8 cellular contexts compared by ENCODE assay signal in genomic region chr1:171485375-171486047, GRCh38. TPM values are rescaled to one million over a fixed set of nuclear protein-coding genes. Genes with fewer than 3 reads are reported as not detected.
DNase-seq lines count a peak whose midpoint lies in the region; ATAC-seq and TF ChIP-seq lines count a peak whose summit lies in the region.

PRRC2C (plus strand) TSS chr1:171485530; CDS start chr1:171512089, 26,559 bp downstream.

- peak; percentile 97 for DNase-seq in AG04450 (ENCODE audit: low read depth, low spot score)
- peak; percentile 97 for DNase-seq in NCI-H2227 treated with DMSO at 0.1 percent for 48 hours (lab: John Stamatoyannopoulos, UW)
- peak; percentile 81 for DNase-seq in activated B cell treated with CpG ODN at 0.5 μM for 24 hours
- peak; percentile 93 for DNase-seq in central memory CD4-positive, alpha-beta T cell
- DNase-seq in inferior parietal cortex (ENCODE audit: extremely low spot score): peak; percentile 99
- peak; percentile 84 to 86 for DNase-seq in stimulated activated CD4-positive, alpha-beta T cell treated with anti-CD3 and anti-CD28 coated beads, Interleukin-12 subunit alpha, Interleukin-12 subunit beta, amount 100 ng/mL, for 24 hours (ENCODE audit: low read depth in 2 of 2)

- no peaks in the 10 kb centered on the region for H3K27me3 ChIP-seq in AG04450 (ENCODE audit: control insufficient read depth, insufficient read depth, low read length)

- TF ChIP-seq CTCF in AG04450 (IDR thresholded peaks at IDR 0.05; ENCODE audit: low read depth, low read length) (peak; percentile 78), activated B cell treated with CpG ODN at 0.5 μM for 24 hours (IDR thresholded peaks at IDR 0.05) (no peak)

- CTCF ChIA-PET in AG04450 (lab: Charles Lee): interaction anchor here (0.6 to 2.8 kb wide), 26 partner anchors 8 to 500 kb away, joined by 3 to 20 read pairs (median 6); partner anchors contain the start of gene FMO4
- CTCF ChIA-PET in activated B cell treated with CpG ODN at 0.5 μM for 24 hours (lab: Charles Lee): interaction anchor here (0.6 to 2.4 kb wide), 17 partner anchors 10 to 1557 kb away, joined by 3 to 14 read pairs (median 4); partner anchors contain the start of genes FMO4 and VAMP4

- POLR2A ChIA-PET in AG04450 (lab: Yijun Ruan, JAX): interaction anchor here (0.6 to 0.9 kb wide), 2 partner anchors 27 to 230 kb away, joined by 3 read pairs; no protein-coding TSS in a partner anchor
- POLR2A ChIA-PET in activated B cell treated with CpG ODN at 0.5 μM for 24 hours (lab: Charles Lee): interaction anchor here (0.6 to 2.3 kb wide), 22 partner anchors 9 to 1987 kb away, joined by 3 to 14 read pairs (median 5); partner anchors contain the start of genes FMO4, GORAB, METTL13 and SCYL3

- peaks cover 3% of the 10 kb centered on the region; the same call in 1 of the 2 replicates for H3K9me3 ChIP-seq in AG04450 (ENCODE audit: control insufficient read depth, insufficient read depth, low read length)

- H3K36me3 Mint-ChIP-seq in activated B cell treated with CpG ODN at 0.5 μM for 24 hours (ENCODE audit: low read depth): peaks cover 32% of the 10 kb centered on the region

- peak within 1 kb of the TSS; percentile 96 for H3K4me3 ChIP-seq in AG04450 (ENCODE audit: low read depth, low read length)

- peak within 1 kb of the TSS; percentile 100 for H3K27ac ChIP-seq in AG04450 (ENCODE audit: low read depth, low read length)

- H3K4me1 Mint-ChIP-seq in activated B cell treated with CpG ODN at 0.5 μM for 24 hours: peaks cover 56% of the 10 kb centered on the region

- peak within 1 kb of the TSS; percentile 94 for H3K4me3 Mint-ChIP-seq in activated B cell treated with CpG ODN at 0.5 μM for 24 hours

- peak within 1 kb of the TSS; percentile 94 for H3K27ac Mint-ChIP-seq in activated B cell treated with CpG ODN at 0.5 μM for 24 hours

- H3K9me3 Mint-ChIP-seq in activated B cell treated with CpG ODN at 0.5 μM for 24 hours: no peaks in the 10 kb centered on the region

- ATAC-seq in GM18873 (IDR thresholded peaks at IDR 0.05; ENCODE audit: low FRiP score, unreplicated experiment) (peak; percentile 94), HG03159 (IDR thresholded peaks at IDR 0.05; ENCODE audit: unreplicated experiment) (peak; percentile 96), activated B cell treated with CpG ODN at 0.5 μM for 24 hours (ENCODE audit: low read depth) (peak; percentile 86)

- intact Hi-C loops in activated B cell treated with CpG ODN at 0.5 μM for 24 hours (cut with micrococcal nuclease): loop anchor here (1.0 to 10.0 kb wide), 17 partner anchors 9 to 2001 kb away; partner anchors contain the start of genes DNM3, FMO1, FMO4 and KIFAP3

- H3K27me3 Mint-ChIP-seq in activated B cell treated with CpG ODN at 0.5 μM for 24 hours: no peaks in the 10 kb centered on the region

RNA-seq across cellular contexts. Expression of gene PRRC2C, which starts in this region (rescaled TPM):
- 66.4 and 80.0 TPM in 2 replicates for polyA plus RNA-seq in AG04450 (2011; rRNA removed)
- 131 and 142 TPM in 2 replicates for polyA minus RNA-seq in AG04450 (2011; rRNA and poly(A)+ RNA removed)
- 262 and 272 TPM in 2 replicates for total RNA-seq in activated B cell treated with CpG ODN at 0.5 μM for 24 hours

Comparison
In these comparisons a context has a peak if more than half of its experiments do, and no peak if none do; other contexts are left out.
1. Peak in every context shown above with its lines: DNase-seq, ATAC-seq, H3K4me3 ChIP-seq and H3K27ac ChIP-seq.